ENCODE assay signal across 8 cellular contexts in genomic region chr2:174846941-174847938, GRCh38.
DNase-seq lines count a peak whose midpoint lies in the region; ATAC-seq, FAIRE-seq and TF ChIP-seq lines count a peak whose summit lies in the region.

No MANE protein-coding gene starts in this region.

- DNase-seq in CD8-positive, alpha-beta memory T cell = peak in 1 of 5 donors; percentile 47
- DNase-seq in NCI-H524 treated with DMSO at 0.1 percent for 48 hours (lab: John Stamatoyannopoulos, UW) = peak; percentile 84
- DNase-seq in epidermal melanocyte (ENCODE audit: insufficient read length, low spot score) = peak; percentile 48
- DNase-seq in nephron progenitor cell = peak; percentile 26
- DNase-seq in small intestine = no peak
- DNase-seq in left colon = no peak

- intact Hi-C loops in left colon (cut with DNase I, micrococcal nuclease) = no loop called here

- no peak overlapping the region for H3K27ac ChIP-seq in CD8-positive, alpha-beta memory T cell (ENCODE audit: low read depth, low read length)
- no peak overlapping the region for H3K27ac ChIP-seq in small intestine (ENCODE audit: low read depth in 1 of 2, low read length in 1 of 2)

- POLR2A ChIA-PET in CD8-positive, alpha-beta memory T cell (lab: Charles Lee) = no interaction called here

- H3K9me3 ChIP-seq in CD8-positive, alpha-beta memory T cell (ENCODE audit: low read length) = no peaks in the 10 kb centered on the region
- H3K9me3 ChIP-seq in small intestine (ENCODE audit: control insufficient read depth, low read depth) = no peaks in the 10 kb centered on the region

- H3K27me3 ChIP-seq in CD8-positive, alpha-beta memory T cell (ENCODE audit: insufficient read depth, low read length, poor library complexity, severe bottlenecking) = no peaks in the 10 kb centered on the region
- no peaks in the 10 kb centered on the region for H3K27me3 ChIP-seq in small intestine (ENCODE audit: control insufficient read depth in 2 of 2, insufficient read depth in 2 of 2, low read length in 2 of 2)

- H3K9me3 Mint-ChIP-seq in CD8-positive, alpha-beta memory T cell = no peaks in the 10 kb centered on the region
- no peaks in the 10 kb centered on the region for H3K9me3 Mint-ChIP-seq in nephron progenitor cell

- ATAC-seq in HG02973 (IDR thresholded peaks at IDR 0.05; ENCODE audit: unreplicated experiment) (no peak), left colon (no peak), GM21619 (IDR thresholded peaks at IDR 0.05; ENCODE audit: unreplicated experiment) (no peak)

- 44 to 62% (median 60%) methylated on average over 8 of the region's 8 CpGs for WGBS in small intestine, 3 donors

- peak overlapping the region in 5 of 7 donors; percentile 43 to 81 (median 69) for H3K4me3 Mint-ChIP-seq in CD8-positive, alpha-beta memory T cell
- H3K4me3 Mint-ChIP-seq in nephron progenitor cell = peak overlapping the region; percentile 75

- no peaks in the 10 kb centered on the region for H3K36me3 Mint-ChIP-seq in CD8-positive, alpha-beta memory T cell
- H3K36me3 Mint-ChIP-seq in nephron progenitor cell (ENCODE audit: low read depth) = peaks cover 16% of the 10 kb centered on the region

- peak overlapping the region in 5 of 8 donors; percentile 40 to 94 (median 68) for H3K27ac Mint-ChIP-seq in CD8-positive, alpha-beta memory T cell
- peak overlapping the region; percentile 93 for H3K27ac Mint-ChIP-seq in nephron progenitor cell

- TF ChIP-seq CTCF in nephron progenitor cell (IDR thresholded peaks at IDR 0.05) = no peak

- H3K4me1 Mint-ChIP-seq in CD8-positive, alpha-beta memory T cell = peaks cover 2 to 7% (median 5%) of the 10 kb centered on the region in 3 donors
- H3K4me1 Mint-ChIP-seq in nephron progenitor cell = peaks cover 30% of the 10 kb centered on the region

- no peaks in the 10 kb centered on the region for H3K36me3 ChIP-seq in CD8-positive, alpha-beta memory T cell (ENCODE audit: insufficient read depth, low read length)
- H3K36me3 ChIP-seq in small intestine (ENCODE audit: control insufficient read depth in 2 of 2, insufficient read depth in 2 of 2, low read length in 2 of 2) = no peaks in the 10 kb centered on the region

- H3K4me1 ChIP-seq in CD8-positive, alpha-beta memory T cell (ENCODE audit: insufficient read depth, low read length) = no peaks in the 10 kb centered on the region
- H3K4me1 ChIP-seq in small intestine (ENCODE audit: control insufficient read depth in 2 of 2, insufficient read depth in 1 of 2, low read depth in 1 of 2, low read length in 1 of 2) = no peaks in the 10 kb centered on the region

- H3K27me3 Mint-ChIP-seq in CD8-positive, alpha-beta memory T cell = peaks cover 0 to 4% of the 10 kb centered on the region in 2 donors
- no peaks in the 10 kb centered on the region for H3K27me3 Mint-ChIP-seq in nephron progenitor cell (ENCODE audit: low read depth, poor library complexity)

- no peak for FAIRE-seq in small intestine (lab: Jason Lieb, UNC)

- H3K4me3 ChIP-seq in CD8-positive, alpha-beta memory T cell (ENCODE audit: low read length) = no peak overlapping the region
- no peak overlapping the region for H3K4me3 ChIP-seq in small intestine (ENCODE audit: low read depth in 1 of 2, low read length in 2 of 2)

- CTCF ChIA-PET in CD8-positive, alpha-beta memory T cell (lab: Charles Lee) = interaction anchor here (0.6 kb wide), 1 partner anchor 201 kb away, joined by 3 read pairs; no protein-coding TSS in a partner anchor

Comparison
In these comparisons a context has a peak if more than half of its experiments do, and no peak if none do; other contexts are left out.
1. DNase-seq: peak in NCI-H524 treated with DMSO at 0.1 percent for 48 hours (single experiment), epidermal melanocyte (single experiment) and nephron progenitor cell (single experiment); none in small intestine (single experiment) and left colon (0 of 2).